Comparison of ENCODE assay signal across 8 cellular contexts in genomic region chr3:190513409-190514162, GRCh38. TPM values are rescaled to one million over a fixed set of nuclear protein-coding genes. Genes with fewer than 3 reads are reported as not detected.
DNase-seq lines count a peak whose midpoint lies in the region; ATAC-seq and TF ChIP-seq lines count a peak whose summit lies in the region.

TSS of gene IL1RAP (plus strand) at chr3:190514085. CDS start at chr3:190564290, 50,205 bp downstream.

- TF ChIP-seq CTCF in CD8-positive, alpha-beta T cell (IDR thresholded peaks at IDR 0.05): peak; percentile 19

- no peaks in the 10 kb centered on the region for H3K9me3 ChIP-seq in CD8-positive, alpha-beta T cell (ENCODE audit: low read length)
- H3K9me3 ChIP-seq in endocrine pancreas (ENCODE audit: control insufficient read depth, low read length): no peaks in the 10 kb centered on the region
- no peaks in the 10 kb centered on the region for H3K9me3 ChIP-seq in mesodermal cell (ENCODE audit: control insufficient read depth, low read length)

- CTCF ChIA-PET in CD8-positive, alpha-beta T cell (lab: Charles Lee): interaction anchor here (1.5 to 1.7 kb wide), 2 partner anchors 9 to 13 kb away, joined by 4 to 6 read pairs; no protein-coding TSS in a partner anchor
- CTCF ChIA-PET in activated CD8-positive, alpha-beta memory T cell treated with anti-CD3 and anti-CD28 coated beads, Interleukin-2, amount 10 ng/mL, durations not matched to agents 7 days and 5 days (lab: Charles Lee): interaction anchor here (0.9 to 2.2 kb wide), 10 partner anchors 8 to 552 kb away, joined by 3 to 7 read pairs (median 3); no protein-coding TSS in a partner anchor

- H3K36me3 ChIP-seq in CD8-positive, alpha-beta T cell (ENCODE audit: insufficient read depth, low read length): no peaks in the 10 kb centered on the region
- H3K36me3 ChIP-seq in endocrine pancreas (ENCODE audit: control insufficient read depth, insufficient read depth, low read length) (no peaks in the 10 kb centered on the region), mesodermal cell (ENCODE audit: control insufficient read depth, insufficient read depth, low read length) (no peaks in the 10 kb centered on the region)

- peak within 1 kb of the TSS; percentile 79 for H3K9ac ChIP-seq in endocrine pancreas (ENCODE audit: control insufficient read depth, insufficient read depth, low read length)

- H3K27me3 ChIP-seq in CD8-positive, alpha-beta T cell (ENCODE audit: insufficient read depth, low read length): no peaks in the 10 kb centered on the region
- peaks cover 2% of the 10 kb centered on the region for H3K27me3 ChIP-seq in endocrine pancreas (ENCODE audit: control insufficient read depth, insufficient read depth, low read length)

- POLR2A ChIA-PET in CD8-positive, alpha-beta T cell (lab: Charles Lee): interaction anchor here (0.6 to 1.2 kb wide), 5 partner anchors 8 to 1823 kb away, joined by 3 to 5 read pairs (median 3); no protein-coding TSS in a partner anchor

- intact Hi-C loops in CD8-positive, alpha-beta T cell (cut with DNase I, micrococcal nuclease): no loop called here

- peak; percentile 82 for ATAC-seq in CD8-positive, alpha-beta T cell
- ATAC-seq in GM19452 (IDR thresholded peaks at IDR 0.05; ENCODE audit: unreplicated experiment): peak; percentile 99
- peak; percentile 85 for ATAC-seq in HG03575 (IDR thresholded peaks at IDR 0.05; ENCODE audit: extremely low read depth, insufficient number of reproducible peaks, low FRiP score, unreplicated experiment)
- peak; percentile 97 for ATAC-seq in activated CD8-positive, alpha-beta memory T cell treated with anti-CD3 and anti-CD28 coated beads, Interleukin-2, amount 10 ng/mL, durations not matched to agents 7 days and 5 days

- peak within 1 kb of the TSS; percentile 81 for H3K4me3 ChIP-seq in CD8-positive, alpha-beta T cell (ENCODE audit: low read depth, low read length)
- peak within 1 kb of the TSS; percentile 63 for H3K4me3 ChIP-seq in endocrine pancreas (ENCODE audit: control insufficient read depth, insufficient read depth, low read length)
- H3K4me3 ChIP-seq in mesodermal cell (ENCODE audit: extremely low read depth, insufficient read depth, low read length, poor library complexity, severe bottlenecking): peak within 1 kb of the TSS; percentile 75

- peak within 1 kb of the TSS; percentile 91 for H3K27ac Mint-ChIP-seq in CD8-positive, alpha-beta T cell
- H3K27ac Mint-ChIP-seq in activated CD8-positive, alpha-beta memory T cell treated with anti-CD3 and anti-CD28 coated beads, Interleukin-2, amount 10 ng/mL, durations not matched to agents 7 days and 5 days: peak within 1 kb of the TSS; percentile 84

- H3K4me1 ChIP-seq in CD8-positive, alpha-beta T cell (ENCODE audit: insufficient read depth, low read length): peaks cover 14% of the 10 kb centered on the region
- no peaks in the 10 kb centered on the region for H3K4me1 ChIP-seq in endocrine pancreas (ENCODE audit: control insufficient read depth, insufficient read depth, low read length)
- no peaks in the 10 kb centered on the region for H3K4me1 ChIP-seq in mesodermal cell (ENCODE audit: control insufficient read depth, insufficient read depth, low read length, poor library complexity, severe bottlenecking)

- H3K4me3 Mint-ChIP-seq in CD8-positive, alpha-beta T cell: peak within 1 kb of the TSS; percentile 86
- H3K4me3 Mint-ChIP-seq in activated CD8-positive, alpha-beta memory T cell treated with anti-CD3 and anti-CD28 coated beads, Interleukin-2, amount 10 ng/mL, durations not matched to agents 7 days and 5 days: peak within 1 kb of the TSS; percentile 76

- H3K36me3 Mint-ChIP-seq in CD8-positive, alpha-beta T cell: peaks cover 3% of the 10 kb centered on the region
- peaks cover 16% of the 10 kb centered on the region for H3K36me3 Mint-ChIP-seq in activated CD8-positive, alpha-beta memory T cell treated with anti-CD3 and anti-CD28 coated beads, Interleukin-2, amount 10 ng/mL, durations not matched to agents 7 days and 5 days

- no peaks in the 10 kb centered on the region for H3K27me3 Mint-ChIP-seq in CD8-positive, alpha-beta T cell (ENCODE audit: low read depth)
- H3K27me3 Mint-ChIP-seq in activated CD8-positive, alpha-beta memory T cell treated with anti-CD3 and anti-CD28 coated beads, Interleukin-2, amount 10 ng/mL, durations not matched to agents 7 days and 5 days: peaks cover 8% of the 10 kb centered on the region

- WGBS in mesodermal cell (ENCODE audit: insufficient coverage in 2 of 2), 2 experiments: 2 to 4% methylated on average over 41 to 46 of the region's 64 CpGs

- H3K27ac ChIP-seq in CD8-positive, alpha-beta T cell (ENCODE audit: low read depth, low read length): peak within 1 kb of the TSS; percentile 58
- peak within 1 kb of the TSS; percentile 26 for H3K27ac ChIP-seq in mesodermal cell (ENCODE audit: low read depth, low read length, severe bottlenecking)

- DNase-seq in CD8-positive, alpha-beta T cell: peak; percentile 65 to 91 (median 82)
- peak; percentile 98 for DNase-seq in NOMO-1 treated with dmso at 0.1 percent for 144 hours (lab: John Stamatoyannopoulos, UW; ENCODE audit: unreplicated experiment)
- peak; percentile 90 for DNase-seq in activated CD8-positive, alpha-beta memory T cell treated with anti-CD3 and anti-CD28 coated beads, Interleukin-2, amount 10 ng/mL, durations not matched to agents 7 days and 5 days
- DNase-seq in stimulated activated CD8-positive, alpha-beta memory T cell treated with anti-CD3 and anti-CD28 coated beads, Interleukin-15, amount 100 ng/mL, for 24 hours (ENCODE audit: low read depth): peak; percentile 57

- peaks cover 41% of the 10 kb centered on the region for H3K4me1 Mint-ChIP-seq in CD8-positive, alpha-beta T cell (ENCODE audit: low read depth)
- peaks cover 28% of the 10 kb centered on the region for H3K4me1 Mint-ChIP-seq in activated CD8-positive, alpha-beta memory T cell treated with anti-CD3 and anti-CD28 coated beads, Interleukin-2, amount 10 ng/mL, durations not matched to agents 7 days and 5 days

- no peaks in the 10 kb centered on the region for H3K9me3 Mint-ChIP-seq in CD8-positive, alpha-beta T cell
- H3K9me3 Mint-ChIP-seq in activated CD8-positive, alpha-beta memory T cell treated with anti-CD3 and anti-CD28 coated beads, Interleukin-2, amount 10 ng/mL, durations not matched to agents 7 days and 5 days (ENCODE audit: low read depth): peaks cover 2% of the 10 kb centered on the region

RNA-seq across cellular contexts. Expression of gene IL1RAP, which starts in this region (rescaled TPM):
- 1 to 10 TPM; 9.4 TPM for total RNA-seq in CD8-positive, alpha-beta T cell
- total RNA-seq in activated CD8-positive, alpha-beta memory T cell treated with anti-CD3 and anti-CD28 coated beads, Interleukin-2, amount 10 ng/mL, durations not matched to agents 7 days and 5 days: 10 to 100 TPM in 1 of 2 experiments, 1 to 10 TPM in 1; 8.4 to 11.5 TPM
- polyA plus RNA-seq in mesodermal cell (2013, experiment 1 of 2): 18.0 TPM
- 13.7 TPM for polyA plus RNA-seq in mesodermal cell (2013, experiment 2 of 2)

Comparison
In these comparisons a context has a peak if more than half of its experiments do, and no peak if none do; other contexts are left out.
1. Peak in every context shown above with its lines: DNase-seq, ATAC-seq, H3K4me3 ChIP-seq and H3K27ac ChIP-seq.